1 cellular context compared by ENCODE assay signal in the genomic region with DNA sequence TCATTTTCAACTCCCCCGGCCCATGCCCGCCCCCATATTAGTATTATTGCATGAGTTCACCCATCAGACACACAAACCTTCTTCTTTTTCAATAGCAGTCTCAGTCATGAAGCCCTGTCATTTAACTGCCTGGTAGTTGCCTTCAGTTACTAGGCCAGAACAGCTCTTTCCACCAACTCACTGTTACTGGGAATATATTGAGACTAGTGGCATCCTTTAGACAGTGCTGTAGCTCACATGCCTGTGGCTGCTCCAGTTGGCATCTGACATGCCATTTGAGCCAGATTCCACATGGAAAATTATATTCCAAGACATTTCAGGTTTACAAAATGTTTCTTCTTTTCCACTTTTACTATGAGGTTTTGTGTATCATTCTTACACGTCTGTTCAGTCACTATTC.
TF ChIP-seq lines count a peak whose summit lies in the region.

No MANE protein-coding gene starts in this region.

TF ChIP-seq in HepG2, 621 proteins besides CTCF, POLR2A, EP300 and RAD21:
- TF ChIP-seq, protein P1, sequence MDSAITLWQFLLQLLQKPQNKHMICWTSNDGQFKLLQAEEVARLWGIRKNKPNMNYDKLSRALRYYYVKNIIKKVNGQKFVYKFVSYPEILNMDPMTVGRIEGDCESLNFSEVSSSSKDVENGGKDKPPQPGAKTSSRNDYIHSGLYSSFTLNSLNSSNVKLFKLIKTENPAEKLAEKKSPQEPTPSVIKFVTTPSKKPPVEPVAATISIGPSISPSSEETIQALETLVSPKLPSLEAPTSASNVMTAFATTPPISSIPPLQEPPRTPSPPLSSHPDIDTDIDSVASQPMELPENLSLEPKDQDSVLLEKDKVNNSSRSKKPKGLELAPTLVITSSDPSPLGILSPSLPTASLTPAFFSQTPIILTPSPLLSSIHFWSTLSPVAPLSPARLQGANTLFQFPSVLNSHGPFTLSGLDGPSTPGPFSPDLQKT (CRISPR knock-in tag; IDR thresholded peaks at IDR 0.05; ENCODE audit: borderline replicate concordance), result no peak
- peak; percentile 97 for TF ChIP-seq RBM22 (optimal IDR thresholded peaks at IDR 0.05; ENCODE audit: low read length)
- no peak for TF ChIP-seq ZNF615 (CRISPR knock-in tag; IDR thresholded peaks at IDR 0.05; ENCODE audit: borderline replicate concordance)
TF ChIP-seq in HepG2: peak in this region for 1.
